In the genomic region with DNA sequence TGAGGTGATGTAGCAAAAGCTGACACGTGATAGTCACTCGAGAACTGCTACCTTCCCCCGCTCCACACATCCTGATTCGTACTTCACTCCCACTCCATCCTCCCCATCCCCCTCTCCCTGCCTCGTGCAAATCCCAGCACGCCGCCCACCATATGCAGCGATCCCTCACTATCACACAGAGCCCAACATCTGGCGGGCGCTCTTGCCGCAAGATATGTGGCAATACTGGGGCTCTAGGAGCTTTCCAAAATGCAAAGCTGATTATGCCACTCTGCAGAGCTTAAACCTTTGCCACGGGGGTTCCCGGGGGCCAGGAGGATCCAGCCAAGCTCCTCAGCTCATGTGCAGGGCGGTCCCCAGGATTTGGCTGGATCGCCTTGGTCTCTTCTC, we compare ENCODE assay signal across 12 cellular contexts. TPM values are rescaled to one million over a fixed set of nuclear protein-coding genes. Genes with fewer than 3 reads are reported as not detected.
DNase-seq lines count a peak whose midpoint lies in the region; ATAC-seq, FAIRE-seq and TF ChIP-seq lines count a peak whose summit lies in the region.
"Had no signal": no experiment of that assay in that cellular context is flagged by ENCODE, and none has a peak within 500 bp of the region (broad histone marks: within the 10 kb centered on the region; RNA-seq: fewer than 3 reads in every experiment).

No MANE protein-coding gene starts in this region.

- ATAC-seq in K562 = no peak
- ATAC-seq in HG03378 (IDR thresholded peaks at IDR 0.05; ENCODE audit: unreplicated experiment) = no peak
- ATAC-seq: stimulated activated naive CD8-positive, alpha-beta T cell treated with anti-CD3 and anti-CD28 coated beads, Interleukin-15, Interleukin-2, amounts not matched to agents 100 U/mL and 50 U/mL, for 24 hours had no signal

- no peak overlapping the region for H3K4me2 ChIP-seq in K562 (ENCODE audit: insufficient read depth, low read length)
- H3K4me2 ChIP-seq in neuronal stem cell (ENCODE audit: insufficient read depth, low read length, poor library complexity, severe bottlenecking) = no peak overlapping the region

- peaks cover 12% of the 10 kb centered on the region for H4K20me1 ChIP-seq in K562 (replicated peaks; ENCODE audit: control insufficient read depth, insufficient read depth, low read length)

- TF ChIP-seq POLR2A in NB4 (IDR thresholded peaks at IDR 0.05; ENCODE audit: extremely low read depth, insufficient read length) = no peak
- TF ChIP-seq POLR2A in K562 (conservative IDR thresholded peaks at IDR 0.05) = no peak
- no peak for TF ChIP-seq POLR2A in breast epithelium (IDR thresholded peaks at IDR 0.05)

- H3K9ac ChIP-seq in K562 (ENCODE audit: insufficient read depth in 1 of 2, low read depth in 2 of 2, low read length in 2 of 2) (no peak overlapping the region), neuronal stem cell (ENCODE audit: low read depth, low read length, poor library complexity) (no peak overlapping the region)

- peak overlapping the region in 7 of 8 donors; percentile 94 to 99 (median 96) for H3K27ac Mint-ChIP-seq in CD8-positive, alpha-beta memory T cell

- TF ChIP-seq RAD21 in K562 (CRISPR knock-in tag; conservative IDR thresholded peaks at IDR 0.05 in 1 of 2, IDR thresholded peaks at IDR 0.05 in 1 of 2) = no peak

- peaks cover 4 to 76% (median 7%) of the 10 kb centered on the region in 3 donors for H3K36me3 Mint-ChIP-seq in CD8-positive, alpha-beta memory T cell

- no peaks in the 10 kb centered on the region for H3K9me1 ChIP-seq in K562 (ENCODE audit: control insufficient read depth, insufficient read depth, low read length)

- no peaks in the 10 kb centered on the region for H3K27me3 ChIP-seq in CD8-positive, alpha-beta memory T cell (ENCODE audit: insufficient read depth, low read length, poor library complexity, severe bottlenecking)
- H3K27me3 ChIP-seq in K562 (ENCODE audit: control insufficient read depth in 2 of 2, insufficient read depth in 2 of 2, low read length in 2 of 2) = peaks cover 19 to 72% of the 10 kb centered on the region in 2 experiments
- no peaks in the 10 kb centered on the region for H3K27me3 ChIP-seq in neuronal stem cell (ENCODE audit: control insufficient read depth in 3 of 3, insufficient read depth in 3 of 3, low read depth in 1 of 3, low read length in 3 of 3)
- no peaks in the 10 kb centered on the region for H3K27me3 ChIP-seq in breast epithelium
- H3K27me3 ChIP-seq: right atrium auricular region had no signal

- no peaks in the 10 kb centered on the region for H3K9me3 Mint-ChIP-seq in CD8-positive, alpha-beta memory T cell

- H3K4me3 Mint-ChIP-seq in CD8-positive, alpha-beta memory T cell = peak overlapping the region in 4 of 7 donors; percentile 6 to 77 (median 62)

- no peak overlapping the region for H2BK12ac ChIP-seq in neuronal stem cell (ENCODE audit: low read length)

- peaks cover 24% of the 10 kb centered on the region for H3K36me3 ChIP-seq in CD8-positive, alpha-beta memory T cell (ENCODE audit: insufficient read depth, low read length)
- H3K36me3 ChIP-seq in K562 (ENCODE audit: control insufficient read depth, insufficient read depth, low read length) (no peaks in the 10 kb centered on the region), neuronal stem cell (replicated peaks in 1 of 2; ENCODE audit: control insufficient read depth in 2 of 2, insufficient read depth in 2 of 2, low read length in 2 of 2) (no peaks in the 10 kb centered on the region), breast epithelium (no peaks in the 10 kb centered on the region)

- peak overlapping the region; percentile 12 for H2AK5ac ChIP-seq in neuronal stem cell (ENCODE audit: low read depth, low read length)

- H3K23ac ChIP-seq in neuronal stem cell (ENCODE audit: low read depth, low read length, poor library complexity) = no peak overlapping the region

- no peaks in the 10 kb centered on the region for H3K27me3 Mint-ChIP-seq in CD8-positive, alpha-beta memory T cell

- H2BK15ac ChIP-seq in neuronal stem cell (ENCODE audit: low read length) = no peak overlapping the region

- no peak for FAIRE-seq in K562 (lab: Jason Lieb, UNC)
- FAIRE-seq: islet of Langerhans had no signal

- 4% methylated on average over 14 of the region's 15 CpGs for WGBS in K562 (ENCODE audit: insufficient coverage, low coverage, missing lambda C conversion rate)
- WGBS in neuronal stem cell (ENCODE audit: extremely low coverage in 2 of 2, insufficient read length in 2 of 2, insufficient replicate concordance in 1 of 2), 2 donors = no CpG with 5 or more reads among the region's 15 CpGs

- no peak for TF ChIP-seq CTCF in NB4 (IDR thresholded peaks at IDR 0.05; ENCODE audit: low read depth, low read length)
- no peak for TF ChIP-seq CTCF in K562 (IDR thresholded peaks at IDR 0.05 in 2 of 3, conservative IDR thresholded peaks at IDR 0.05 in 1 of 3; ENCODE audit: insufficient read depth in 2 of 3, low read depth in 1 of 3, low read length in 3 of 3)
- no peak for TF ChIP-seq CTCF in breast epithelium (IDR thresholded peaks at IDR 0.05)

- intact Hi-C loops in K562 (cut with micrococcal nuclease) (loop anchor here (10.0 kb wide), 1 partner anchor 360 kb away; no protein-coding TSS in a partner anchor), breast epithelium (cut with DNase I; ENCODE audit: low total_unique reads) (no loop called here)

- no peak overlapping the region for H3K14ac ChIP-seq in neuronal stem cell (ENCODE audit: low read length)

- peaks cover 74 to 81% (median 80%) of the 10 kb centered on the region in 3 donors for H3K4me1 Mint-ChIP-seq in CD8-positive, alpha-beta memory T cell

- CTCF ChIA-PET in CD8-positive, alpha-beta memory T cell (lab: Charles Lee) = interaction anchor here (1.2 to 2.3 kb wide), 2 partner anchors 19 to 27 kb away, joined by 3 to 9 read pairs; no protein-coding TSS in a partner anchor
- CTCF ChIA-PET in K562 (lab: Yijun Ruan, JAX; ENCODE audit: low intra/inter-chr PET ratio) = no interaction called here

- in situ Hi-C loops in K562 (cut with MboI) = no loop called here

- no peak for TF ChIP-seq EP300 in K562 (IDR thresholded peaks at IDR 0.05; ENCODE audit: low read length)

- peak overlapping the region; percentile 50 for H3K18ac ChIP-seq in neuronal stem cell (ENCODE audit: low read length)

- H3K4me1 ChIP-seq in CD8-positive, alpha-beta memory T cell (ENCODE audit: insufficient read depth, low read length) = peaks cover 63% of the 10 kb centered on the region
- H3K4me1 ChIP-seq in K562 (replicated peaks in 1 of 2; ENCODE audit: control insufficient read depth in 2 of 2, insufficient read depth in 2 of 2, low read length in 2 of 2) (peaks cover 0 to 6% of the 10 kb centered on the region in 2 experiments; a peak in 2 of 5 replicates), neuronal stem cell (ENCODE audit: control insufficient read depth in 2 of 2, insufficient read depth in 1 of 2, low read depth in 1 of 2, low read length in 2 of 2) (peaks cover 3 to 17% of the 10 kb centered on the region in 2 donors), breast epithelium (peaks cover 0 to 5% of the 10 kb centered on the region in 2 donors)

- no peaks in the 10 kb centered on the region for H3K79me2 ChIP-seq in K562 (ENCODE audit: control insufficient read depth, insufficient read depth, low read length)

- BruUV-seq in K562 (replicated peaks; lab: Mats Ljungman, UMichigan) = no TSS peak

- H2BK120ac ChIP-seq in neuronal stem cell (ENCODE audit: low read depth, low read length) = no peak overlapping the region

- H4K91ac ChIP-seq in neuronal stem cell (ENCODE audit: low read depth, low read length, poor library complexity) = no peak overlapping the region

- H4K8ac ChIP-seq in neuronal stem cell (ENCODE audit: low read depth, low read length) = no peak overlapping the region

- H3K27ac ChIP-seq in CD8-positive, alpha-beta memory T cell (ENCODE audit: low read depth, low read length) = no peak overlapping the region
- no peak overlapping the region for H3K27ac ChIP-seq in K562 (ENCODE audit: extremely low read depth, low read depth, low read length)
- no peak overlapping the region for H3K27ac ChIP-seq in neuronal stem cell (replicated peaks; ENCODE audit: low read length)
- no peak overlapping the region for H3K27ac ChIP-seq in breast epithelium

- no peak overlapping the region for H3K4me3 ChIP-seq in CD8-positive, alpha-beta memory T cell (ENCODE audit: low read length)
- H3K4me3 ChIP-seq in NB4 (ENCODE audit: low read depth, low read length) = no peak overlapping the region
- H3K4me3 ChIP-seq in K562 = no peak overlapping the region
- no peak overlapping the region for H3K4me3 ChIP-seq in neuronal stem cell (ENCODE audit: low read length in 2 of 2)
- peak overlapping the region in 1 of 3 donors; percentile 11 for H3K4me3 ChIP-seq in breast epithelium
- H3K4me3 ChIP-seq: right atrium auricular region had no signal

- no peak overlapping the region for H2BK5ac ChIP-seq in neuronal stem cell (ENCODE audit: low read length)

- H2AFZ ChIP-seq in K562 (ENCODE audit: low read depth, low read length) (no peak overlapping the region), neuronal stem cell (ENCODE audit: low read length) (no peak overlapping the region)

- POLR2A ChIA-PET in CD8-positive, alpha-beta memory T cell (lab: Charles Lee) = interaction anchor here (1.0 kb wide), 1 partner anchor 10 kb away, joined by 3 read pairs; no protein-coding TSS in a partner anchor
- POLR2A ChIA-PET in K562 (lab: Yijun Ruan, JAX) = interaction anchor here (0.6 kb wide), 3 partner anchors 34 to 508 kb away, joined by 3 read pairs; no protein-coding TSS in a partner anchor

- no peaks in the 10 kb centered on the region for H3K9me3 ChIP-seq in CD8-positive, alpha-beta memory T cell (ENCODE audit: low read length)
- H3K9me3 ChIP-seq in K562 (replicated peaks; ENCODE audit: control insufficient read depth, insufficient read depth, low read depth, low read length) = no peaks in the 10 kb centered on the region
- no peaks in the 10 kb centered on the region for H3K9me3 ChIP-seq in neuronal stem cell (replicated peaks in 1 of 2; ENCODE audit: control insufficient read depth in 2 of 2, insufficient read depth in 1 of 2, low read depth in 1 of 2, low read length in 2 of 2)
- no peaks in the 10 kb centered on the region for H3K9me3 ChIP-seq in breast epithelium
- H3K9me3 ChIP-seq: right atrium auricular region had no signal

- H3K79me1 ChIP-seq in neuronal stem cell (ENCODE audit: low read depth, low read length) = no peaks in the 10 kb centered on the region

- H3K4ac ChIP-seq in neuronal stem cell (ENCODE audit: low read length) = no peak overlapping the region

- no peak for DNase-seq in CD8-positive, alpha-beta memory T cell
- DNase-seq in NB4 (ENCODE audit: low read depth) (peak; percentile 93), K562 (ENCODE audit: extremely low read depth in 1 of 4, low spot score in 3 of 4) (no peak), neuronal stem cell (ENCODE audit: low spot score) (no peak), iPS-NIHi11 (ENCODE audit: low spot score) (no peak), breast epithelium (ENCODE audit: low spot score in 2 of 2) (no peak)
- DNase-seq: activated CD4-positive, CD25-positive, alpha-beta regulatory T cell treated with anti-CD3 and anti-CD28 coated beads, Interleukin-2, amount 50 U/mL, for 72 hours; stimulated activated CD4-positive, alpha-beta T cell treated with anti-CD3 and anti-CD28 coated beads, Interleukin-4, amount 100 ng/mL, for 24 hours; stimulated activated naive CD8-positive, alpha-beta T cell treated with anti-CD3 and anti-CD28 coated beads, Interleukin-15, Interleukin-2, amounts not matched to agents 100 U/mL and 50 U/mL, for 24 hours had no signal

RNA-seq across cellular contexts. Expression of gene DNMT3A, which starts 37.4 kb away (rescaled TPM):
- total RNA-seq in CD8-positive, alpha-beta memory T cell = 10 to 100 TPM; 77.9 to 80.7 TPM
- polyA plus RNA-seq in CD8-positive, alpha-beta memory T cell = 19.4 TPM
- total RNA-seq in K562 (2011; cell fraction: chromatin; rRNA removed; ENCODE audit: low replicate concordance) = 17.3 and 36.0 TPM in 2 replicates
- 20.7 and 22.2 TPM in 2 replicates for total RNA-seq in K562 (2011; cell fraction: nucleolus; rRNA removed)
- total RNA-seq in K562 (2011; cell fraction: nucleoplasm; rRNA removed) = 15.0 and 23.5 TPM in 2 replicates
- total RNA-seq in K562 (2014; rRNA removed) (6.3 and 7.0 TPM in 2 replicates), K562 (2014; rRNA removed; fragmentation: Illumina TruSeq; extraction: Trizol) (3.7 and 4.4 TPM in 2 replicates), K562 (2015; rRNA removed; fragmentation: Illumina TruSeq; extraction: Trizol) (4.5 and 5.0 TPM in 2 replicates), K562 (2021) (13.5 and 16.0 TPM in 2 replicates), breast epithelium (10 to 100 TPM in 2 of 3 donors, 1 to 10 TPM in 1; 8.2 to 21.7 (median 20.0) TPM)
- polyA plus RNA-seq in K562 (2011; rRNA removed) (4.6 and 4.8 TPM in 2 replicates), K562 (2014; fragmentation: Illumina TruSeq; extraction: Trizol) (5.9 and 6.1 TPM in 2 replicates), K562 (2014; fragmentation: Nextera tagmentation; extraction: Ambion mirVana) (1 to 10 TPM; 3.0 to 8.7 TPM), K562 (2014; rRNA removed) (6.2 and 9.4 TPM in 2 replicates)
- 5.2 TPM in 2 replicates for polyA plus RNA-seq in K562 (2011; cell fraction: cytosol; rRNA removed)
- polyA plus RNA-seq in K562 (2011; cell fraction: nucleus; rRNA removed) = 13.6 and 23.1 TPM in 2 replicates
- 7.3 and 8.9 TPM in 2 replicates for polyA plus RNA-seq in K562 (2012)
- polyA minus RNA-seq in K562 (2011; rRNA and poly(A)+ RNA removed) = 7.9 and 9.0 TPM in 2 replicates
- polyA minus RNA-seq in K562 (2011; cell fraction: cytosol; rRNA and poly(A)+ RNA removed) = 10.6 and 17.4 TPM in 2 replicates
- 9.6 and 10.0 TPM in 2 replicates for polyA minus RNA-seq in K562 (2011; cell fraction: nucleus; rRNA and poly(A)+ RNA removed)
- polyA plus RNA-seq in neuronal stem cell (2013, experiment 1 of 2) = 47.2 TPM
- 47.4 TPM for polyA plus RNA-seq in neuronal stem cell (2013, experiment 2 of 2)
